ENCODE assay signal across 8 cellular contexts in the genomic region with DNA sequence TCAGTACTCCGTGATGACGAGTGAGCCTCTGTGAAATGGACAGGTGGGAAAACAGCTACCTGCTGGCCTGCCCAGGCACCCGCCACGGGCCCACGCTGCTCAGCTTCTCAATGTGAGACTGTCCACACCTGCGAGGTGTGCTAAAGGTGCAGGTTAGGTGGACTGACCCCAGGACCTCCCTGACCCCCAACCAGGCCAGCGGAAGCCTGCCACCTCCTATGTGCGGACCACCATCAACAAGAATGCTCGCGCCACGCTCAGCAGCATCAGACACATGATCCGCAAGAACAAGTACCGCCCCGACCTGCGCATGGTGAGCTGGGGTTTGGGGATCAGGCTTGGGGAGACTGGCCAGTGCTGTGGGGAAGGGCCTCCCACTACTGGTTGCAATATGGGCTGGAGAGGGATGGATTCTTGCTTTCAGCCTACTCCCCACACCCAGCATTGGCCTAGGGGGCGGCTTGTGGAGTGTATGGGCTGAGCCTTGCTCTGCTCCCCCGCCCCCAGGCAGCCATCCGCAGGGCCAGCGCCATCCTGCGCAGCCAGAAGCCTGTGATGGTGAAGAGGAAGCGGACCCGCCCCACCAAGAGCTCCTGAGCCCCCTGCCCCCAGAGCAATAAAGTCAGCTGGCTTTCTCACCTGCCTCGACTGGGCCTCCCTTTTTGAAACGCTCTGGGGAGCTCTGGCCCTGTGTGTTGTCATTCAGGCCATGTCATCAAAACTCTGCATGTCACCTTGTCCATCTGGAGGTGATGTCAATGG. TPM values are rescaled to one million over a fixed set of nuclear protein-coding genes. Genes with fewer than 3 reads are reported as not detected.
DNase-seq lines count a peak whose midpoint lies in the region; ATAC-seq and TF ChIP-seq lines count a peak whose summit lies in the region.

No MANE protein-coding gene starts in this region.

- H2BK15ac ChIP-seq in mesendoderm (replicated peaks; ENCODE audit: low read depth), result no peak overlapping the region

- in situ Hi-C loops in astrocyte of the cerebellum (cut with HindIII; ENCODE audit: low sequenced_read_pairs), result loop anchor here (5.0 kb wide), 1 partner anchor 211 kb away; no protein-coding TSS in a partner anchor

- no peak overlapping the region for H2BK120ac ChIP-seq in mesendoderm (ENCODE audit: low read depth, low read length)

- H2AFZ ChIP-seq in ACC112 (ENCODE audit: low read length, unreplicated experiment), result no peak overlapping the region

- POLR2A ChIA-PET in HEK293 (lab: Yijun Ruan, JAX), result interaction anchor here (1.0 to 7.3 kb wide), 9 partner anchors 12 to 129 kb away, joined by 3 to 78 read pairs (median 6); partner anchors contain the start of genes HSPBP1, IL11, KMT5C and UBE2S

- H4K8ac ChIP-seq in mesendoderm (ENCODE audit: low read depth, low read length), result no peak overlapping the region

- TF ChIP-seq CTCF in HEK293 (tag by site-specific recombination; IDR thresholded peaks at IDR 0.05) (no peak), astrocyte of the cerebellum (IDR thresholded peaks at IDR 0.05; ENCODE audit: low read depth, low read length, missing control alignments) (no peak)

- peak overlapping the region; percentile 100 for H3K9ac ChIP-seq in mesendoderm (ENCODE audit: low read length)

- peak overlapping the region; percentile 100 for H3K56ac ChIP-seq in mesendoderm (ENCODE audit: low read length)

- no peak overlapping the region for H3K27ac ChIP-seq in ACC112 (ENCODE audit: low read depth, low read length)
- peak overlapping the region; percentile 84 for H3K27ac ChIP-seq in HEK293 (ENCODE audit: extremely low read depth, low read depth, low read length)
- H3K27ac ChIP-seq in mesendoderm (ENCODE audit: low read depth, low read length), result no peak overlapping the region

- H2BK5ac ChIP-seq in mesendoderm (ENCODE audit: low read length), result no peak overlapping the region

- H3K36me3 ChIP-seq in ACC112 (ENCODE audit: insufficient read depth, low read length) (peaks cover 27% of the 10 kb centered on the region; the same call in 1 of the 2 replicates), HEK293 (ENCODE audit: control insufficient read depth in 2 of 2, insufficient read depth in 1 of 2, low read length in 2 of 2) (peaks cover 8 to 59% of the 10 kb centered on the region in 2 experiments), mesendoderm (ENCODE audit: control insufficient read depth, insufficient read depth, low read length) (peaks cover 21% of the 10 kb centered on the region)

- no peaks in the 10 kb centered on the region for H3K27me3 ChIP-seq in ACC112 (ENCODE audit: insufficient read depth, low read length)
- H3K27me3 ChIP-seq in mesendoderm (ENCODE audit: insufficient read depth, low read length, poor library complexity), result no peaks in the 10 kb centered on the region

- CTCF ChIA-PET in HEK293 (lab: Yijun Ruan, JAX), result interaction anchor here (0.7 to 4.4 kb wide), 5 partner anchors 19 to 247 kb away, joined by 3 to 20 read pairs (median 4); partner anchors contain the start of gene ZNF865

- no peak overlapping the region for H3K23ac ChIP-seq in mesendoderm (ENCODE audit: low read length)

- no peak overlapping the region for H2AK5ac ChIP-seq in mesendoderm (ENCODE audit: low read length)

- WGBS in mesendoderm (ENCODE audit: extremely low coverage, insufficient coverage, low lambda C conversion rate), result no CpG with 5 or more reads among the region's 24 CpGs

- H3K4ac ChIP-seq in mesendoderm (ENCODE audit: low read depth, low read length), result no peak overlapping the region

- H3K4me1 ChIP-seq in ACC112 (ENCODE audit: control insufficient read depth, insufficient read depth, low read length, unreplicated experiment), result peaks cover 14% of the 10 kb centered on the region
- H3K4me1 ChIP-seq in HEK293 (ENCODE audit: control insufficient read depth, insufficient read depth, low read length), result peaks cover 30% of the 10 kb centered on the region
- H3K4me1 ChIP-seq in mesendoderm (ENCODE audit: control insufficient read depth, low read depth, low read length), result peaks cover 14% of the 10 kb centered on the region

- peak overlapping the region; percentile 84 for H3K4me3 ChIP-seq in ACC112 (ENCODE audit: low read depth, low read length)
- H3K4me3 ChIP-seq in HEK293 (ENCODE audit: low read depth, low read length), result no peak overlapping the region; the same call in 1 of the 2 replicates
- peak overlapping the region; percentile 97 for H3K4me3 ChIP-seq in astrocyte of the cerebellum (ENCODE audit: low read depth, low read length)
- peak overlapping the region; percentile 100 for H3K4me3 ChIP-seq in mesendoderm (ENCODE audit: low read length)

- no peak overlapping the region for H4K5ac ChIP-seq in mesendoderm (ENCODE audit: low read length)

- peaks cover 45% of the 10 kb centered on the region for H3K79me2 ChIP-seq in ACC112 (ENCODE audit: control insufficient read depth, insufficient read depth, low read length, unreplicated experiment)
- H3K79me2 ChIP-seq in mesendoderm (ENCODE audit: control insufficient read depth, insufficient read depth, low read length), result peaks cover 29% of the 10 kb centered on the region

- peaks cover 23% of the 10 kb centered on the region for H3K79me1 ChIP-seq in mesendoderm (ENCODE audit: low read length)

- no peaks in the 10 kb centered on the region for H3K9me3 ChIP-seq in HEK293 (ENCODE audit: control insufficient read depth, insufficient read depth, low read depth, low read length)

- H3K4me2 ChIP-seq in mesendoderm (ENCODE audit: low read length), result peak overlapping the region; percentile 90

- H3K18ac ChIP-seq in mesendoderm (ENCODE audit: low read length), result no peak overlapping the region

- ATAC-seq in HG03097 (IDR thresholded peaks at IDR 0.05; ENCODE audit: low FRiP score, unreplicated experiment), result no peak

- DNase-seq in astrocyte of the cerebellum (ENCODE audit: low read depth) (no peak), mesendoderm (no peak), NCI-H82 treated with DMSO at 0.1 percent for 48 hours (lab: John Stamatoyannopoulos, UW; ENCODE audit: unreplicated experiment) (no peak), NCI-H146 (lab: John Stamatoyannopoulos, UW) (no peak)
- DNase-seq in activated effector memory CD4-positive, alpha-beta T cell treated with Interleukin-2 at 50 U/mL for 16 hours, result no peak

TF ChIP-seq in HEK293, 187 proteins besides CTCF, POLR2A, EP300 and RAD21:
- TF ChIP-seq ZNF19 (tag by site-specific recombination; IDR thresholded peaks at IDR 0.05; ENCODE audit: low read depth) (no peak), ZBTB6 (tag by site-specific recombination; IDR thresholded peaks at IDR 0.05) (no peak), HOXC10 (CRISPR knock-in tag; IDR thresholded peaks at IDR 0.05) (peak; percentile 92; the same call in 1 of the 2 replicates), ZBTB17 (tag by site-specific recombination; IDR thresholded peaks at IDR 0.05) (no peak), ZNF843 (tag by site-specific recombination; IDR thresholded peaks at IDR 0.05) (no peak), ZNF510 (tag by site-specific recombination; IDR thresholded peaks at IDR 0.05; ENCODE audit: insufficient replicate concordance) (no peak)

RNA-seq across cellular contexts. Expression of gene RPL28, which starts 2.2 kb away (rescaled TPM):
- 2,426 TPM for polyA plus RNA-seq in mesendoderm (2013, experiment 1 of 2)
- polyA plus RNA-seq in mesendoderm (2013, experiment 2 of 2), result 2,495 TPM

RNA-seq across cellular contexts. Expression of gene TMEM238, which starts 3.8 kb away (rescaled TPM):
- polyA plus RNA-seq in mesendoderm (2013, experiment 1 of 2), result 0.66 TPM
- 0.53 TPM for polyA plus RNA-seq in mesendoderm (2013, experiment 2 of 2)

RNA-seq across cellular contexts. Expression of gene TMEM190, which starts 11.3 kb away (rescaled TPM):
- polyA plus RNA-seq in mesendoderm (2013, experiment 1 of 2), result not detected
- 0.08 TPM for polyA plus RNA-seq in mesendoderm (2013, experiment 2 of 2)

RNA-seq across cellular contexts. Expression of gene IL11, which starts 17.7 kb away (rescaled TPM):
- 0.84 TPM for polyA plus RNA-seq in mesendoderm (2013, experiment 1 of 2)
- 0.41 TPM for polyA plus RNA-seq in mesendoderm (2013, experiment 2 of 2)

RNA-seq across cellular contexts. Expression of gene UBE2S, which starts 19.7 kb away (rescaled TPM):
- polyA plus RNA-seq in mesendoderm (2013, experiment 1 of 2), result 217 TPM
- 221 TPM for polyA plus RNA-seq in mesendoderm (2013, experiment 2 of 2)
